27 cellular contexts compared by ENCODE assay signal in genomic region chr19:32530773-32531172, GRCh38.
"Had no signal": no experiment of that assay in that cellular context is flagged by ENCODE, and none has a peak within 500 bp of the region (broad histone marks: within the 10 kb centered on the region; RNA-seq: fewer than 3 reads in every experiment).

No MANE protein-coding gene starts in this region.

- H3K27me3 Mint-ChIP-seq: stimulated activated naive CD8-positive, alpha-beta T cell treated with anti-CD3 and anti-CD28 coated beads, Interleukin-15, Interleukin-2, amounts not matched to agents 100 ng/mL and 50 ng/mL, for 24 hours had no signal

- H3K36me3 ChIP-seq: left lung, lower lobe of right lung, neutrophil, right atrium auricular region, suprapubic skin, thoracic aorta, tibial artery, vagina had no signal

- H2AFZ ChIP-seq: parathyroid adenoma had no signal

- H3K4me3 ChIP-seq: left lung, lower lobe of right lung, right atrium auricular region, skin epidermis, suprapubic skin, thoracic aorta, tibial artery, vagina had no signal

- H3K9ac ChIP-seq: parathyroid adenoma had no signal

- H3K36me3 Mint-ChIP-seq: stimulated activated effector memory CD8-positive, alpha-beta T cell treated with anti-CD3 and anti-CD28 coated beads, Interleukin-12 subunit alpha, Interleukin-12 subunit beta, amount 100 ng/mL, for 72 hours had no signal

- H3K4me1 ChIP-seq: left lung, lower lobe of right lung, parathyroid adenoma, right atrium auricular region, suprapubic skin, tibial artery, vagina had no signal

- H3K27ac ChIP-seq: left lung, lower lobe of right lung, neutrophil, parathyroid adenoma, right atrium auricular region, skin epidermis, suprapubic skin, thoracic aorta, tibial artery, vagina had no signal

- H3K9me3 ChIP-seq: neutrophil, vagina had no signal

- DNase-seq: hippocampal formation; left colon; left lung; lower lobe of right lung; mammary epithelial cell; mesenchymal stem cell; naive thymus-derived CD8-positive, alpha-beta T cell; occipital lobe; stimulated activated CD4-positive, alpha-beta T cell treated with anti-CD3 and anti-CD28 coated beads, Interleukin-12 subunit alpha, Interleukin-12 subunit beta, amount 100 ng/mL, for 4 hours; stimulated activated CD4-positive, alpha-beta T cell treated with anti-CD3 and anti-CD28 coated beads, Interleukin-15, amount 100 ng/mL, for 24 hours; stimulated activated CD4-positive, alpha-beta T cell treated with anti-CD3 and anti-CD28 coated beads, Interleukin-2, amount 100 ng/mL, for 24 hours; stimulated activated CD4-positive, alpha-beta T cell treated with anti-CD3 and anti-CD28 coated beads, Interleukin-4, amount 100 ng/mL, for 1 hour; stimulated activated naive CD4-positive, alpha-beta T cell; tibial artery; trophoblast cell had no signal

- ATAC-seq: left colon; left lung; lower lobe of right lung; naive thymus-derived CD8-positive, alpha-beta T cell; sciatic nerve; stimulated activated effector memory CD8-positive, alpha-beta T cell treated with anti-CD3 and anti-CD28 coated beads, Interleukin-12 subunit alpha, Interleukin-12 subunit beta, amount 100 ng/mL, for 72 hours had no signal

- H3K27me3 ChIP-seq: left lung, neutrophil, right atrium auricular region, suprapubic skin, tibial artery, vagina had no signal

- H3K4me3 Mint-ChIP-seq: naive thymus-derived CD8-positive, alpha-beta T cell; nephron; neural crest cell; stimulated activated effector memory CD8-positive, alpha-beta T cell treated with anti-CD3 and anti-CD28 coated beads, Interleukin-12 subunit alpha, Interleukin-12 subunit beta, amount 100 ng/mL, for 72 hours; stimulated activated naive CD8-positive, alpha-beta T cell treated with anti-CD3 and anti-CD28 coated beads, Interleukin-15, Interleukin-2, amounts not matched to agents 100 ng/mL and 50 ng/mL, for 24 hours had no signal

- H3K27ac Mint-ChIP-seq: naive thymus-derived CD8-positive, alpha-beta T cell; nephron; stimulated activated effector memory CD8-positive, alpha-beta T cell treated with anti-CD3 and anti-CD28 coated beads, Interleukin-12 subunit alpha, Interleukin-12 subunit beta, amount 100 ng/mL, for 72 hours; stimulated activated naive CD8-positive, alpha-beta T cell treated with anti-CD3 and anti-CD28 coated beads, Interleukin-15, Interleukin-2, amounts not matched to agents 100 ng/mL and 50 ng/mL, for 24 hours had no signal

- H3K4me1 Mint-ChIP-seq: naive thymus-derived CD8-positive, alpha-beta T cell; nephron; neural crest cell; stimulated activated effector memory CD8-positive, alpha-beta T cell treated with anti-CD3 and anti-CD28 coated beads, Interleukin-12 subunit alpha, Interleukin-12 subunit beta, amount 100 ng/mL, for 72 hours had no signal
